ENCODE assay signal across 28 cellular contexts in genomic region chr1:167266965-167267364, GRCh38.
"Had no signal": no experiment of that assay in that cellular context is flagged by ENCODE, and none has a peak within 500 bp of the region (broad histone marks: within the 10 kb centered on the region; RNA-seq: fewer than 3 reads in every experiment).

No MANE protein-coding gene starts in this region.

- FAIRE-seq: bronchial epithelial cell had no signal

- H3K27me3 ChIP-seq: ascending aorta, body of pancreas, Peyer's patch, SJSA1 had no signal

- H3K9ac ChIP-seq: SK-N-SH had no signal

- H3K36me3 ChIP-seq: ascending aorta, Peyer's patch, SJSA1 had no signal

- H3K9me3 Mint-ChIP-seq: activated CD4-positive, alpha-beta T cell treated with anti-CD3 and anti-CD28 coated beads, Interleukin-2, amount 10 ng/mL, durations not matched to agents 7 days and 5 days; activated naive CD4-positive, alpha-beta T cell treated with anti-CD3 and anti-CD28 coated beads for 36 hours; activated naive CD4-positive, alpha-beta T cell treated with anti-CD3 and anti-CD28 coated beads, Interleukin-2, amount 50 U/mL, for 72 hours; activated T-cell treated with anti-CD3 and anti-CD28 coated beads, Interleukin-2, amount 50 U/mL, for 24 hours; T-helper 1 cell treated with Interleukin-12 subunit alpha and Interleukin-12 subunit beta and Interleukin-4 antibody, amounts not matched to agents 30 μg/mL and 1 μg/mL, for 36 hours had no signal

- H3K4me3 ChIP-seq: ascending aorta, body of pancreas, Peyer's patch, SJSA1 had no signal

- H3K27me3 Mint-ChIP-seq: activated CD4-positive, alpha-beta T cell treated with anti-CD3 and anti-CD28 coated beads for 36 hours; activated CD4-positive, alpha-beta T cell treated with anti-CD3 and anti-CD28 coated beads, Interleukin-2, amount 10 ng/mL, durations not matched to agents 7 days and 5 days; activated T-cell treated with anti-CD3 and anti-CD28 coated beads, Interleukin-2, amount 50 U/mL, for 24 hours had no signal

- H3K27ac Mint-ChIP-seq: activated CD4-positive, alpha-beta T cell treated with anti-CD3 and anti-CD28 coated beads, Interleukin-2, amount 10 ng/mL, durations not matched to agents 7 days and 5 days; activated naive CD4-positive, alpha-beta T cell treated with anti-CD3 and anti-CD28 coated beads for 36 hours; WTC11 had no signal

- H3K4me2 ChIP-seq: SK-N-SH had no signal

- H3K4me3 Mint-ChIP-seq: activated CD4-positive, alpha-beta T cell treated with anti-CD3 and anti-CD28 coated beads for 36 hours; activated CD4-positive, alpha-beta T cell treated with anti-CD3 and anti-CD28 coated beads, Interleukin-2, amount 10 ng/mL, durations not matched to agents 7 days and 5 days; activated CD8-positive, alpha-beta T cell treated with anti-CD3 and anti-CD28 coated beads, Interleukin-2, amount 10 ng/mL, durations not matched to agents 7 days and 5 days; T-helper 1 cell treated with Interleukin-12 subunit alpha and Interleukin-12 subunit beta and Interleukin-4 antibody, amounts not matched to agents 30 μg/mL and 1 μg/mL, for 36 hours; WTC11 had no signal

- H3K9me3 ChIP-seq: ascending aorta, body of pancreas, Peyer's patch, SJSA1, SK-N-SH had no signal

- H3K27ac ChIP-seq: ascending aorta, body of pancreas, Peyer's patch, SJSA1 had no signal

- H3K4me1 ChIP-seq: body of pancreas had no signal

- H3K36me3 Mint-ChIP-seq: activated naive CD4-positive, alpha-beta T cell treated with anti-CD3 and anti-CD28 coated beads, Interleukin-2, amount 50 U/mL, for 72 hours; WTC11 had no signal

- DNase-seq: activated CD4-positive, alpha-beta T cell treated with anti-CD3 and anti-CD28 coated beads for 36 hours; activated CD4-positive, alpha-beta T cell treated with anti-CD3 and anti-CD28 coated beads, Interleukin-2, amount 10 ng/mL, durations not matched to agents 7 days and 5 days; activated CD4-positive, alpha-beta T cell treated with anti-CD3 and anti-CD28 coated beads, Interleukin-2, amount 50 U/mL, for 48 hours; activated CD8-positive, alpha-beta T cell treated with anti-CD3 and anti-CD28 coated beads, Interleukin-2, amount 10 ng/mL, durations not matched to agents 7 days and 5 days; activated gamma-delta T cell treated with Interleukin-2 at 50 U/mL for 16 hours; activated naive CD4-positive, alpha-beta T cell treated with anti-CD3 and anti-CD28 coated beads for 36 hours; activated T-cell treated with anti-CD3 and anti-CD28 coated beads, Interleukin-2, amount 50 U/mL, for 24 hours; amygdala; body of pancreas; caudate nucleus; cerebellar nuclear complex; Kasumi-1; MV-4-11; NCI-H1092; NCI-H1436 treated with DMSO at 0.1 percent for 48 hours; NCI-H1694 treated with DMSO at 0.1 percent for 48 hours; NCI-H2029; NCI-H345; Peyer's patch; RPMI8226; SHP77 treated with DMSO at 0.1 percent for 48 hours; SK-N-SH had no signal
